In the genomic region with DNA sequence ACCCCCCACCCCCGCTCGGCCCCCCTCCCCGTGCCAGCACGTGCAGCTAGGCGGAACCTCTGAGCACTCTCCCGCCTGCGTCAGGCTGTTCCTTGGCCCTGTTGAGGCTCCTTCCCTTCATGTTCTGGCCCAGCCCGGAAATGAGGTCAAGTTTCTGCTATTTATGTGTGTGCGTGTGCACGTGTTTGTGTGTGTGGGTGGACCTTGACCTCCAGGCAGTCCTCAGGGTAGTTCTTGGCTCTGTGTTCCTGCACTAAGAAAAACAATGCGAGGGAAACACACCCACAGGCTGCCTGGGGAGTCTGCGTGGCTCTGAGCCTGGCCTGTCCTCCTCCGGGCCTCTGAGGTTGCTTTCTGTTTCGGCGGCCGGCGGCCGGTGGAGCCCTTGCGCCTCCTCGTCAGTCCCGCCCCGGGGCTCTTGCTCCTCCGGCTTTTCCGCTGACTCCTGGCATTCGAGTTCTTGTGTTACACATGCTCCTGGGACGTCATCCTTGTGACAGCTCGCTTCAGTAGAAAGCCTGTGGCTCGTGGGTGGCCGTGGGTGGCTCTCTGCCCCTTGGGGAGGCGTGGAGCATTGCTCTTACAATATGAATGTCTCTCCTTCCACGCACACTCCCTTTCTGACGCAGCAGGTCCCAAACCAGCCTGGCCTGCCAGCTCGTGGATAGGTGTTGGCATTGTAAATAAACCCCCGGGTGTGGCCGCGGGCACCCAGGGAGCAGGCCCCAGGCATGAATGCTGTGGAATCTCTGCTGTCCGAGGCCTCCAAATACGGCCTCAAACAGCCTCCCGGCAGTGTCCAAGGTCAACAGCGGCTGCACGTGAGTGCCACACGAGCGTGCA, we compare ENCODE assay signal across 8 cellular contexts. TPM values are rescaled to one million over a fixed set of nuclear protein-coding genes. Genes with fewer than 3 reads are reported as not detected.
DNase-seq lines count a peak whose midpoint lies in the region; ATAC-seq and TF ChIP-seq lines count a peak whose summit lies in the region.

No MANE protein-coding gene starts in this region.

- peak; percentile 65 for DNase-seq in activated gamma-delta T cell treated with Interleukin-2 at 50 U/mL for 16 hours
- no peak for DNase-seq in activated gamma-delta T cell (lab: John Stamatoyannopoulos, UW)
- peak; percentile 70 for DNase-seq in SK-N-SH
- peak; percentile 87 to 97 (median 96) for DNase-seq in adrenal gland
- peak; percentile 93 to 96 (median 94) for DNase-seq in heart left ventricle
- peak in 8 of 10 donors; percentile 52 to 93 (median 58) for DNase-seq in posterior cingulate gyrus
- DNase-seq in ureter (ENCODE audit: low spot score), result peak; percentile 91

- no peaks in the 10 kb centered on the region for H3K9me2 ChIP-seq in SK-N-SH

- intact Hi-C loops in adrenal gland (cut with DNase I) (no loop called here), heart left ventricle (cut with DNase I) (loop anchor here in 2 of 10 donors (2.0 to 5.0 kb wide), 2 partner anchors 29 to 140 kb away; no protein-coding TSS in a partner anchor), posterior cingulate gyrus (cut with DNase I) (no loop called here)

- peak overlapping the region; percentile 59; the same call in 1 of the 2 replicates for H2AFZ ChIP-seq in SK-N-SH (ENCODE audit: low read depth)

- H3K4me1 ChIP-seq in SK-N-SH (ENCODE audit: control insufficient read depth in 1 of 2, insufficient read depth in 2 of 2, low read depth in 1 of 2, low read length in 1 of 2) (peaks cover 0 to 71% of the 10 kb centered on the region in 2 experiments; a peak in 3 of 4 replicates), adrenal gland (replicated peaks in 1 of 2) (peaks cover 22 to 37% of the 10 kb centered on the region in 2 donors), heart left ventricle (peaks cover 8 to 48% (median 33%) of the 10 kb centered on the region in 12 donors)

- TF ChIP-seq CTCF in SK-N-SH (IDR thresholded peaks at IDR 0.05) (no peak), adrenal gland (IDR thresholded peaks at IDR 0.05) (peak in 3 of 6 experiments; percentile 12 to 31 (median 15)), heart left ventricle (IDR thresholded peaks at IDR 0.05) (peak in 1 of 12 donors; percentile 23)

- TF ChIP-seq POLR2A in adrenal gland (IDR thresholded peaks at IDR 0.05), result peak; percentile 37 to 85
- peak in 1 of 2 donors; percentile 51 for TF ChIP-seq POLR2A in heart left ventricle (IDR thresholded peaks at IDR 0.05)

- no peak for TF ChIP-seq EP300 in SK-N-SH (IDR thresholded peaks at IDR 0.05; ENCODE audit: borderline replicate concordance in 1 of 2, low read depth in 1 of 2, low read length in 1 of 2)

- no peaks in the 10 kb centered on the region for H3K36me3 ChIP-seq in SK-N-SH (replicated peaks in 1 of 2; ENCODE audit: control insufficient read depth in 1 of 2, insufficient read depth in 2 of 2, low read length in 1 of 2)
- H3K36me3 ChIP-seq in adrenal gland (replicated peaks in 1 of 2), result no peaks in the 10 kb centered on the region
- peaks cover 0 to 9% (median 0%) of the 10 kb centered on the region in 9 donors for H3K36me3 ChIP-seq in heart left ventricle

- H3K27me3 ChIP-seq in SK-N-SH (ENCODE audit: insufficient read depth) (no peaks in the 10 kb centered on the region), adrenal gland (no peaks in the 10 kb centered on the region), heart left ventricle (no peaks in the 10 kb centered on the region)

- H3K79me2 ChIP-seq in SK-N-SH (ENCODE audit: insufficient read depth), result no peaks in the 10 kb centered on the region

- no peaks in the 10 kb centered on the region for H4K20me1 ChIP-seq in SK-N-SH (ENCODE audit: insufficient read depth)

- TF ChIP-seq RAD21 in SK-N-SH (IDR thresholded peaks at IDR 0.05; ENCODE audit: low read length), result no peak

- WGBS in SK-N-SH (ENCODE audit: low lambda C conversion rate), result 61% methylated on average over 39 of the region's 43 CpGs
- WGBS in adrenal gland, 4 donors, result 4 to 24% (median 12%) methylated on average over 20 to 43 of the region's 43 CpGs
- 23 to 33% (median 24%) methylated on average over 36 to 43 of the region's 43 CpGs for WGBS in heart left ventricle, 4 donors

- no peak overlapping the region for H3K9ac ChIP-seq in SK-N-SH

- CTCF ChIA-PET in SK-N-SH (lab: Yijun Ruan, JAX), result interaction anchor here (0.6 to 7.4 kb wide), 6 partner anchors 9 to 139 kb away, joined by 3 to 66 read pairs (median 4); no protein-coding TSS in a partner anchor

- H3K4me2 ChIP-seq in SK-N-SH, result peak overlapping the region; percentile 28; the same call in 1 of the 2 replicates

- peak; percentile 33 for ATAC-seq in HG03064 (IDR thresholded peaks at IDR 0.05; ENCODE audit: low read depth, unreplicated experiment)
- peak; percentile 89 to 96 (median 92) for ATAC-seq in heart left ventricle

- H3F3A ChIP-seq in SK-N-SH (replicated peaks; ENCODE audit: insufficient read depth), result no peaks in the 10 kb centered on the region

- H3K27ac ChIP-seq in SK-N-SH (ENCODE audit: low read depth in 2 of 2, low read length in 1 of 2) (peak overlapping the region in 1 of 2 experiments; percentile 99; a peak in 2 of 4 replicates), adrenal gland (peak overlapping the region; percentile 93 to 99 (median 95)), heart left ventricle (peak overlapping the region; percentile 82 to 96 (median 93))

- H3K4me3 ChIP-seq in SK-N-SH (ENCODE audit: low read depth in 2 of 2, low read length in 1 of 2), result peak overlapping the region in 1 of 2 experiments; percentile 19; a peak in 1 of 4 replicates
- H3K4me3 ChIP-seq in adrenal gland, result peak overlapping the region in 1 of 4 donors; percentile 14
- peak overlapping the region in 9 of 12 donors; percentile 5 to 47 (median 31) for H3K4me3 ChIP-seq in heart left ventricle

- POLR2A ChIA-PET in SK-N-SH (lab: Yijun Ruan, JAX), result interaction anchor here (1.4 to 2.1 kb wide), 2 partner anchors 10 to 15 kb away, joined by 4 to 16 read pairs; partner anchors contain the start of gene SLCO4A1

- H3K9me3 ChIP-seq in SK-N-SH, result no peaks in the 10 kb centered on the region
- no peaks in the 10 kb centered on the region for H3K9me3 ChIP-seq in adrenal gland (replicated peaks in 1 of 3)
- H3K9me3 ChIP-seq in heart left ventricle, result no peaks in the 10 kb centered on the region

TF ChIP-seq in SK-N-SH, 30 proteins besides CTCF, POLR2A, EP300 and RAD21 (continues in another document):
- TF ChIP-seq RCOR1 (IDR thresholded peaks at IDR 0.05; ENCODE audit: low read length), result no peak
- no peak for TF ChIP-seq MEF2A (IDR thresholded peaks at IDR 0.05; ENCODE audit: borderline replicate concordance, low read depth)
- 0 out of 2 replicates have a peak, but pooled peaks have one; percentile 24 for TF ChIP-seq GABPA (IDR thresholded peaks at IDR 0.05; ENCODE audit: low read depth)
- TF ChIP-seq, protein P1, sequence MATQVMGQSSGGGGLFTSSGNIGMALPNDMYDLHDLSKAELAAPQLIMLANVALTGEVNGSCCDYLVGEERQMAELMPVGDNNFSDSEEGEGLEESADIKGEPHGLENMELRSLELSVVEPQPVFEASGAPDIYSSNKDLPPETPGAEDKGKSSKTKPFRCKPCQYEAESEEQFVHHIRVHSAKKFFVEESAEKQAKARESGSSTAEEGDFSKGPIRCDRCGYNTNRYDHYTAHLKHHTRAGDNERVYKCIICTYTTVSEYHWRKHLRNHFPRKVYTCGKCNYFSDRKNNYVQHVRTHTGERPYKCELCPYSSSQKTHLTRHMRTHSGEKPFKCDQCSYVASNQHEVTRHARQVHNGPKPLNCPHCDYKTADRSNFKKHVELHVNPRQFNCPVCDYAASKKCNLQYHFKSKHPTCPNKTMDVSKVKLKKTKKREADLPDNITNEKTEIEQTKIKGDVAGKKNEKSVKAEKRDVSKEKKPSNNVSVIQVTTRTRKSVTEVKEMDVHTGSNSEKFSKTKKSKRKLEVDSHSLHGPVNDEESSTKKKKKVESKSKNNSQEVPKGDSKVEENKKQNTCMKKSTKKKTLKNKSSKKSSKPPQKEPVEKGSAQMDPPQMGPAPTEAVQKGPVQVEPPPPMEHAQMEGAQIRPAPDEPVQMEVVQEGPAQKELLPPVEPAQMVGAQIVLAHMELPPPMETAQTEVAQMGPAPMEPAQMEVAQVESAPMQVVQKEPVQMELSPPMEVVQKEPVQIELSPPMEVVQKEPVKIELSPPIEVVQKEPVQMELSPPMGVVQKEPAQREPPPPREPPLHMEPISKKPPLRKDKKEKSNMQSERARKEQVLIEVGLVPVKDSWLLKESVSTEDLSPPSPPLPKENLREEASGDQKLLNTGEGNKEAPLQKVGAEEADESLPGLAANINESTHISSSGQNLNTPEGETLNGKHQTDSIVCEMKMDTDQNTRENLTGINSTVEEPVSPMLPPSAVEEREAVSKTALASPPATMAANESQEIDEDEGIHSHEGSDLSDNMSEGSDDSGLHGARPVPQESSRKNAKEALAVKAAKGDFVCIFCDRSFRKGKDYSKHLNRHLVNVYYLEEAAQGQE (IDR thresholded peaks at IDR 0.05; ENCODE audit: low read depth, low read length), result no peak
- TF ChIP-seq, protein P2, sequence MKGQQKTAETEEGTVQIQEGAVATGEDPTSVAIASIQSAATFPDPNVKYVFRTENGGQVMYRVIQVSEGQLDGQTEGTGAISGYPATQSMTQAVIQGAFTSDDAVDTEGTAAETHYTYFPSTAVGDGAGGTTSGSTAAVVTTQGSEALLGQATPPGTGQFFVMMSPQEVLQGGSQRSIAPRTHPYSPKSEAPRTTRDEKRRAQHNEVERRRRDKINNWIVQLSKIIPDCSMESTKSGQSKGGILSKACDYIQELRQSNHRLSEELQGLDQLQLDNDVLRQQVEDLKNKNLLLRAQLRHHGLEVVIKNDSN (IDR thresholded peaks at IDR 0.05; ENCODE audit: borderline replicate concordance, low read depth), result 0 out of 2 replicates have a peak, but pooled peaks have one; percentile 10
- TF ChIP-seq NRF1 (IDR thresholded peaks at IDR 0.05; ENCODE audit: low read depth, low read length), result no peak
- TF ChIP-seq EZH2phosphoT487 (IDR thresholded peaks at IDR 0.05; ENCODE audit: borderline replicate concordance, low read depth), result no peak
- no peak for TF ChIP-seq JUND (IDR thresholded peaks at IDR 0.05)

RNA-seq across cellular contexts. Expression of gene SLCO4A1, which starts 10.0 kb away (rescaled TPM):
- 0.33 and 0.36 TPM in 2 replicates for polyA plus RNA-seq in SK-N-SH (2012; rRNA removed)
- polyA plus RNA-seq in SK-N-SH (2012; cell fraction: cytosol; rRNA removed), result 0.19 and 0.42 TPM in 2 replicates
- polyA plus RNA-seq in SK-N-SH (2012; cell fraction: nucleus; rRNA removed), result 0.55 and 0.91 TPM in 2 replicates
- 1 to 10 TPM; 2.4 to 8.6 (median 4.9) TPM for total RNA-seq in adrenal gland
- polyA plus RNA-seq in adrenal gland, result 10 to 100 TPM in 2 of 3 donors, 1 to 10 TPM in 1; 2.9 to 27.0 (median 20.7) TPM
- 10 to 100 TPM in 5 of 9 donors, 1 to 10 TPM in 3, under 1 TPM in 1; 1.00 to 54.0 (median 10.4) TPM for total RNA-seq in heart left ventricle
- polyA plus RNA-seq in heart left ventricle, result 10 to 100 TPM; 14.5 to 24.4 TPM
- 33.2 TPM for total RNA-seq in ureter

RNA-seq across cellular contexts. Expression of gene NTSR1, which starts 56.4 kb away (rescaled TPM):
- polyA plus RNA-seq in SK-N-SH (2012; rRNA removed), result 3.1 and 8.2 TPM in 2 replicates
- polyA plus RNA-seq in SK-N-SH (2012; cell fraction: cytosol; rRNA removed), result 2.1 and 4.3 TPM in 2 replicates
- polyA plus RNA-seq in SK-N-SH (2012; cell fraction: nucleus; rRNA removed), result 6.4 and 11.3 TPM in 2 replicates
- total RNA-seq in adrenal gland, result under 1 TPM in 2 of 8 donors, not detected in 6; 0.11 to 0.14 TPM
- polyA plus RNA-seq in adrenal gland, result under 1 TPM in 1 of 3 donors, not detected in 2; 0.03 TPM
- total RNA-seq in heart left ventricle, result under 1 TPM in 3 of 9 donors, not detected in 6; 0.07 to 0.32 (median 0.07) TPM
- under 1 TPM in 1 of 2 donors, not detected in 1; 0.01 TPM for polyA plus RNA-seq in heart left ventricle
- total RNA-seq in ureter, result not detected
